1 cellular context compared by ENCODE assay signal in the genomic region with DNA sequence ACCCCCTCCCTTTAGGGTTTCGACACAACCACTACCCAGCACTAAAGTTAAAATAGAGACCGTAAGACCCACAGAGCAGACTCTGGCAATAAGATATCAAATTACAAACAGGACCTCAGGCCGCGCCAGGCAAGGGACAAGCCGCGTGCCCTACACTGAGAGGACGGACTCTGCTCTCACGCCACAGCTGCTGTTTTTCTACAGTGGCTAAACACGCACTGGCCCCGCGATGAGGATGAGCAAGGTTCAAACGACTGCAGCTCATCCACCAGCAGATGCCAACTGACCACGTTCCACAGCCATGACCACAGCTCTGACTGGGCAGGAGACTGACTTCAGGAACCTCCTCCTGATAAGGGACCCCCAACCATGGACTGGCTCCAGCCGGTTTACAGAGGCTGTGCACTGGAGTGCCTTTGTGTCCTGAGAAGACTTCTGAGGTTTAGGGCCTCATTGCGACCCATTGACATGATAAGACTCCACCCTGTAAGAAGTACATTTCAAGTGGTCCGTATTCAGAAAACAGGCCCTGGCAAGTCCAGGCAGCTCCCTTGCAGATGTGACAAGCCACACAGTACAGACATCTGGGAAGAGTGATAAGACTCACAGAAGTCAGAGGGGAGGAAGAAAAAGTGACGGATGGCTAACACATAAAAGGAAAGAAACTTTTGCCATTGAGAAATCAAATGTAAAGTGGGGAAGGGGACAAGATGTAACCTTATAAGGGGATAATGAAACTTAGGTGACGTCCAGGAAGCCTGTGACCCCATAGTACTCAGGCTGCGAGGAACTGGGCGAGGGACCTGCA.
TF ChIP-seq lines count a peak whose summit lies in the region.

No MANE protein-coding gene starts in this region.

TF ChIP-seq in K562, 482 proteins besides CTCF, POLR2A, EP300 and RAD21 (continued from another document and continues in another):
- TF ChIP-seq, protein P1, sequence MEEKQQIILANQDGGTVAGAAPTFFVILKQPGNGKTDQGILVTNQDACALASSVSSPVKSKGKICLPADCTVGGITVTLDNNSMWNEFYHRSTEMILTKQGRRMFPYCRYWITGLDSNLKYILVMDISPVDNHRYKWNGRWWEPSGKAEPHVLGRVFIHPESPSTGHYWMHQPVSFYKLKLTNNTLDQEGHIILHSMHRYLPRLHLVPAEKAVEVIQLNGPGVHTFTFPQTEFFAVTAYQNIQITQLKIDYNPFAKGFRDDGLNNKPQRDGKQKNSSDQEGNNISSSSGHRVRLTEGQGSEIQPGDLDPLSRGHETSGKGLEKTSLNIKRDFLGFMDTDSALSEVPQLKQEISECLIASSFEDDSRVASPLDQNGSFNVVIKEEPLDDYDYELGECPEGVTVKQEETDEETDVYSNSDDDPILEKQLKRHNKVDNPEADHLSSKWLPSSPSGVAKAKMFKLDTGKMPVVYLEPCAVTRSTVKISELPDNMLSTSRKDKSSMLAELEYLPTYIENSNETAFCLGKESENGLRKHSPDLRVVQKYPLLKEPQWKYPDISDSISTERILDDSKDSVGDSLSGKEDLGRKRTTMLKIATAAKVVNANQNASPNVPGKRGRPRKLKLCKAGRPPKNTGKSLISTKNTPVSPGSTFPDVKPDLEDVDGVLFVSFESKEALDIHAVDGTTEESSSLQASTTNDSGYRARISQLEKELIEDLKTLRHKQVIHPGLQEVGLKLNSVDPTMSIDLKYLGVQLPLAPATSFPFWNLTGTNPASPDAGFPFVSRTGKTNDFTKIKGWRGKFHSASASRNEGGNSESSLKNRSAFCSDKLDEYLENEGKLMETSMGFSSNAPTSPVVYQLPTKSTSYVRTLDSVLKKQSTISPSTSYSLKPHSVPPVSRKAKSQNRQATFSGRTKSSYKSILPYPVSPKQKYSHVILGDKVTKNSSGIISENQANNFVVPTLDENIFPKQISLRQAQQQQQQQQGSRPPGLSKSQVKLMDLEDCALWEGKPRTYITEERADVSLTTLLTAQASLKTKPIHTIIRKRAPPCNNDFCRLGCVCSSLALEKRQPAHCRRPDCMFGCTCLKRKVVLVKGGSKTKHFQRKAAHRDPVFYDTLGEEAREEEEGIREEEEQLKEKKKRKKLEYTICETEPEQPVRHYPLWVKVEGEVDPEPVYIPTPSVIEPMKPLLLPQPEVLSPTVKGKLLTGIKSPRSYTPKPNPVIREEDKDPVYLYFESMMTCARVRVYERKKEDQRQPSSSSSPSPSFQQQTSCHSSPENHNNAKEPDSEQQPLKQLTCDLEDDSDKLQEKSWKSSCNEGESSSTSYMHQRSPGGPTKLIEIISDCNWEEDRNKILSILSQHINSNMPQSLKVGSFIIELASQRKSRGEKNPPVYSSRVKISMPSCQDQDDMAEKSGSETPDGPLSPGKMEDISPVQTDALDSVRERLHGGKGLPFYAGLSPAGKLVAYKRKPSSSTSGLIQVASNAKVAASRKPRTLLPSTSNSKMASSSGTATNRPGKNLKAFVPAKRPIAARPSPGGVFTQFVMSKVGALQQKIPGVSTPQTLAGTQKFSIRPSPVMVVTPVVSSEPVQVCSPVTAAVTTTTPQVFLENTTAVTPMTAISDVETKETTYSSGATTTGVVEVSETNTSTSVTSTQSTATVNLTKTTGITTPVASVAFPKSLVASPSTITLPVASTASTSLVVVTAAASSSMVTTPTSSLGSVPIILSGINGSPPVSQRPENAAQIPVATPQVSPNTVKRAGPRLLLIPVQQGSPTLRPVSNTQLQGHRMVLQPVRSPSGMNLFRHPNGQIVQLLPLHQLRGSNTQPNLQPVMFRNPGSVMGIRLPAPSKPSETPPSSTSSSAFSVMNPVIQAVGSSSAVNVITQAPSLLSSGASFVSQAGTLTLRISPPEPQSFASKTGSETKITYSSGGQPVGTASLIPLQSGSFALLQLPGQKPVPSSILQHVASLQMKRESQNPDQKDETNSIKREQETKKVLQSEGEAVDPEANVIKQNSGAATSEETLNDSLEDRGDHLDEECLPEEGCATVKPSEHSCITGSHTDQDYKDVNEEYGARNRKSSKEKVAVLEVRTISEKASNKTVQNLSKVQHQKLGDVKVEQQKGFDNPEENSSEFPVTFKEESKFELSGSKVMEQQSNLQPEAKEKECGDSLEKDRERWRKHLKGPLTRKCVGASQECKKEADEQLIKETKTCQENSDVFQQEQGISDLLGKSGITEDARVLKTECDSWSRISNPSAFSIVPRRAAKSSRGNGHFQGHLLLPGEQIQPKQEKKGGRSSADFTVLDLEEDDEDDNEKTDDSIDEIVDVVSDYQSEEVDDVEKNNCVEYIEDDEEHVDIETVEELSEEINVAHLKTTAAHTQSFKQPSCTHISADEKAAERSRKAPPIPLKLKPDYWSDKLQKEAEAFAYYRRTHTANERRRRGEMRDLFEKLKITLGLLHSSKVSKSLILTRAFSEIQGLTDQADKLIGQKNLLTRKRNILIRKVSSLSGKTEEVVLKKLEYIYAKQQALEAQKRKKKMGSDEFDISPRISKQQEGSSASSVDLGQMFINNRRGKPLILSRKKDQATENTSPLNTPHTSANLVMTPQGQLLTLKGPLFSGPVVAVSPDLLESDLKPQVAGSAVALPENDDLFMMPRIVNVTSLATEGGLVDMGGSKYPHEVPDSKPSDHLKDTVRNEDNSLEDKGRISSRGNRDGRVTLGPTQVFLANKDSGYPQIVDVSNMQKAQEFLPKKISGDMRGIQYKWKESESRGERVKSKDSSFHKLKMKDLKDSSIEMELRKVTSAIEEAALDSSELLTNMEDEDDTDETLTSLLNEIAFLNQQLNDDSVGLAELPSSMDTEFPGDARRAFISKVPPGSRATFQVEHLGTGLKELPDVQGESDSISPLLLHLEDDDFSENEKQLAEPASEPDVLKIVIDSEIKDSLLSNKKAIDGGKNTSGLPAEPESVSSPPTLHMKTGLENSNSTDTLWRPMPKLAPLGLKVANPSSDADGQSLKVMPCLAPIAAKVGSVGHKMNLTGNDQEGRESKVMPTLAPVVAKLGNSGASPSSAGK (IDR thresholded peaks at IDR 0.05): peak; percentile 93
- TF ChIP-seq C11orf30 (IDR thresholded peaks at IDR 0.05; ENCODE audit: low read depth): no peak
- no peak for TF ChIP-seq ZBED1 (IDR thresholded peaks at IDR 0.05)
- no peak for TF ChIP-seq ETS1 (conservative IDR thresholded peaks at IDR 0.05; ENCODE audit: control insufficient read depth, low read depth, low read length)
- TF ChIP-seq NR2C1 (IDR thresholded peaks at IDR 0.05): no peak
- peak; percentile 74 for TF ChIP-seq NR2C1 (tag; IDR thresholded peaks at IDR 0.05)
- TF ChIP-seq TFAM (CRISPR knock-in tag; conservative IDR thresholded peaks at IDR 0.05): no peak
- 0 out of 2 replicates have a peak, but pooled peaks have one; percentile 38 for TF ChIP-seq ZNF12 (CRISPR knock-in tag; IDR thresholded peaks at IDR 0.05)
- TF ChIP-seq, protein P2, sequence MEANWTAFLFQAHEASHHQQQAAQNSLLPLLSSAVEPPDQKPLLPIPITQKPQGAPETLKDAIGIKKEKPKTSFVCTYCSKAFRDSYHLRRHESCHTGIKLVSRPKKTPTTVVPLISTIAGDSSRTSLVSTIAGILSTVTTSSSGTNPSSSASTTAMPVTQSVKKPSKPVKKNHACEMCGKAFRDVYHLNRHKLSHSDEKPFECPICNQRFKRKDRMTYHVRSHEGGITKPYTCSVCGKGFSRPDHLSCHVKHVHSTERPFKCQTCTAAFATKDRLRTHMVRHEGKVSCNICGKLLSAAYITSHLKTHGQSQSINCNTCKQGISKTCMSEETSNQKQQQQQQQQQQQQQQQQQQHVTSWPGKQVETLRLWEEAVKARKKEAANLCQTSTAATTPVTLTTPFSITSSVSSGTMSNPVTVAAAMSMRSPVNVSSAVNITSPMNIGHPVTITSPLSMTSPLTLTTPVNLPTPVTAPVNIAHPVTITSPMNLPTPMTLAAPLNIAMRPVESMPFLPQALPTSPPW (CRISPR knock-in tag; IDR thresholded peaks at IDR 0.05): peak; percentile 69
- TF ChIP-seq SIX5 (IDR thresholded peaks at IDR 0.05; ENCODE audit: borderline replicate concordance in 1 of 2, insufficient read depth in 1 of 2, low read depth in 1 of 2, low read length in 2 of 2): no peak
- peak in 1 of 2 experiments; percentile 84; a peak in 2 of 4 replicates for TF ChIP-seq RCOR1 (IDR thresholded peaks at IDR 0.05; ENCODE audit: borderline replicate concordance in 1 of 2, low read depth in 2 of 2, low read length in 2 of 2)
- TF ChIP-seq CBX3 (IDR thresholded peaks at IDR 0.05; ENCODE audit: borderline replicate concordance in 1 of 2, low read length in 2 of 2): 0 out of 3 replicates have a peak, but pooled peaks of 1 of the 2 experiments have one; percentile 41
- TF ChIP-seq, protein P3, sequence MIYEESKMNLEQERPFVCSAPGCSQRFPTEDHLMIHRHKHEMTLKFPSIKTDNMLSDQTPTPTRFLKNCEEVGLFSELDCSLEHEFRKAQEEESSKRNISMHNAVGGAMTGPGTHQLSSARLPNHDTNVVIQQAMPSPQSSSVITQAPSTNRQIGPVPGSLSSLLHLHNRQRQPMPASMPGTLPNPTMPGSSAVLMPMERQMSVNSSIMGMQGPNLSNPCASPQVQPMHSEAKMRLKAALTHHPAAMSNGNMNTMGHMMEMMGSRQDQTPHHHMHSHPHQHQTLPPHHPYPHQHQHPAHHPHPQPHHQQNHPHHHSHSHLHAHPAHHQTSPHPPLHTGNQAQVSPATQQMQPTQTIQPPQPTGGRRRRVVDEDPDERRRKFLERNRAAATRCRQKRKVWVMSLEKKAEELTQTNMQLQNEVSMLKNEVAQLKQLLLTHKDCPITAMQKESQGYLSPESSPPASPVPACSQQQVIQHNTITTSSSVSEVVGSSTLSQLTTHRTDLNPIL (CRISPR knock-in tag; IDR thresholded peaks at IDR 0.05): no peak
- 0 out of 2 replicates have a peak, but pooled peaks have one; percentile 62 for TF ChIP-seq ZNF583 (CRISPR knock-in tag; IDR thresholded peaks at IDR 0.05)
- TF ChIP-seq, protein P4, sequence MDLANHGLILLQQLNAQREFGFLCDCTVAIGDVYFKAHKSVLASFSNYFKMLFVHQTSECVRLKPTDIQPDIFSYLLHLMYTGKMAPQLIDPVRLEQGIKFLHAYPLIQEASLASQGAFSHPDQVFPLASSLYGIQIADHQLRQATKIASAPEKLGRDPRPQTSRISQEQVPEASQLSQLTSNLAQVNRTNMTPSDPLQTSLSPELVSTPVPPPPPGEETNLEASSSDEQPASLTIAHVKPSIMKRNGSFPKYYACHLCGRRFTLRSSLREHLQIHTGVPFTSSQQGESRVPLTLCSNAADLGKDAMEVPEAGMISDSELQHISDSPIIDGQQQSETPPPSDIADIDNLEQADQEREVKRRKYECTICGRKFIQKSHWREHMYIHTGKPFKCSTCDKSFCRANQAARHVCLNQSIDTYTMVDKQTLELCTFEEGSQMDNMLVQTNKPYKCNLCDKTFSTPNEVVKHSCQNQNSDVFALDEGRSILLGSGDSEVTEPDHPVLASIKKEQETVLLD (IDR thresholded peaks at IDR 0.05): no peak
- TF ChIP-seq CCNT2 (IDR thresholded peaks at IDR 0.05; ENCODE audit: borderline replicate concordance, extremely low read depth, insufficient read length, low read depth, low read length): peak; percentile 41
- 0 out of 2 replicates have a peak, but pooled peaks have one; percentile 38 for TF ChIP-seq ZFX (CRISPR knock-in tag; IDR thresholded peaks at IDR 0.05)
- no peak for TF ChIP-seq MCM3 (IDR thresholded peaks at IDR 0.05)
- TF ChIP-seq NR1H2 (CRISPR knock-in tag; IDR thresholded peaks at IDR 0.05): peak; percentile 78; the same call in 1 of the 2 replicates
- peak; percentile 86 for TF ChIP-seq ZKSCAN8 (CRISPR knock-in tag; IDR thresholded peaks at IDR 0.05)
- TF ChIP-seq E2F3 (CRISPR knock-in tag; IDR thresholded peaks at IDR 0.05): 0 out of 2 replicates have a peak, but pooled peaks have one; percentile 52
- TF ChIP-seq, protein P5, sequence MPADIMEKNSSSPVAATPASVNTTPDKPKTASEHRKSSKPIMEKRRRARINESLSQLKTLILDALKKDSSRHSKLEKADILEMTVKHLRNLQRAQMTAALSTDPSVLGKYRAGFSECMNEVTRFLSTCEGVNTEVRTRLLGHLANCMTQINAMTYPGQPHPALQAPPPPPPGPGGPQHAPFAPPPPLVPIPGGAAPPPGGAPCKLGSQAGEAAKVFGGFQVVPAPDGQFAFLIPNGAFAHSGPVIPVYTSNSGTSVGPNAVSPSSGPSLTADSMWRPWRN (IDR thresholded peaks at IDR 0.05; ENCODE audit: low read depth): no peak
- TF ChIP-seq TARDBP (IDR thresholded peaks at IDR 0.05): peak; percentile 79; the same call in 1 of the 2 replicates
